19 cellular contexts compared by ENCODE assay signal in the genomic region with DNA sequence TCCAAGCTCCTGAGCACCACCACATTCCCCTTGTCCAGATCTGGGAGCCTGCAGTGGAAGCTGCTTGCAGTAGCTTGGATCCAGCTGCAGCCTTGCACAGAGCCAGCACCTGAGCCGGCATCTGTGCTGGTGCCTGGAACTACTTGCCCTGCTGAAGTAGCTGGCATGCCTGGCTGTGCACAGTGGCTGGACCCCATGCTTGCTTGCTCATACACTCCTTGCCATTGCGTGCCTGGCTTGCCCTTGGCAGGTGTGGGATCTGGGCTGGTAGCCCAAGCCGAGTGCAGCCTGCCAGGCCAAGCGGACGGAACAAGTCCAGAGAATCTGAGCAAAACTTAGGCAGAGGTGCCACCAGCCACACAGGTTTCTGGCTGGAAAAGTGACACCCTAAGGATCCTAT.
DNase-seq lines count a peak whose midpoint lies in the region; ATAC-seq and TF ChIP-seq lines count a peak whose summit lies in the region.
"Had no signal": no experiment of that assay in that cellular context is flagged by ENCODE, and none has a peak within 500 bp of the region (broad histone marks: within the 10 kb centered on the region; RNA-seq: fewer than 3 reads in every experiment).

No MANE protein-coding gene starts in this region.

- WGBS in gastroesophageal sphincter (ENCODE audit: low coverage in 1 of 2), 2 donors, result 50% methylated on average over 3 of the region's 5 CpGs; no CpG with 5 or more reads in 1 of the 2 donors
- no CpG with 5 or more reads among the region's 5 CpGs for WGBS in neuronal stem cell (ENCODE audit: extremely low coverage in 2 of 2, insufficient read length in 2 of 2, insufficient replicate concordance in 1 of 2), 2 donors

- H3K4me3 ChIP-seq in gastroesophageal sphincter (no peak overlapping the region), neuronal stem cell (ENCODE audit: low read length in 2 of 2) (no peak overlapping the region)
- H3K4me3 ChIP-seq: BLaER1 treated with 17β-estradiol and CSF1 and Interleukin-3, amounts not matched to agents 10 nM and 100 nM; GM12878 had no signal

- H4K8ac ChIP-seq in neuronal stem cell (ENCODE audit: low read depth, low read length), result no peak overlapping the region

- no peak overlapping the region for H2AFZ ChIP-seq in neuronal stem cell (ENCODE audit: low read length)

- H2AK5ac ChIP-seq in neuronal stem cell (ENCODE audit: low read depth, low read length), result no peak overlapping the region

- no peak overlapping the region for H3K4me3 Mint-ChIP-seq in stimulated activated effector memory CD8-positive, alpha-beta T cell treated with anti-CD3 and anti-CD28 coated beads, Interleukin-12 subunit alpha, Interleukin-12 subunit beta, amount 100 ng/mL, for 72 hours
- H3K4me3 Mint-ChIP-seq: B cell; CD8-positive, alpha-beta T cell; HFFc6 had no signal

- peaks cover 0 to 10% (median 0%) of the 10 kb centered on the region in 3 donors for H3K9me3 ChIP-seq in gastroesophageal sphincter
- H3K9me3 ChIP-seq in neuronal stem cell (replicated peaks in 1 of 2; ENCODE audit: control insufficient read depth in 2 of 2, insufficient read depth in 1 of 2, low read depth in 1 of 2, low read length in 2 of 2), result peaks cover 0 to 4% of the 10 kb centered on the region in 2 donors

- H3K14ac ChIP-seq in neuronal stem cell (ENCODE audit: low read length), result no peak overlapping the region

- peak overlapping the region; percentile 30 for H2BK12ac ChIP-seq in neuronal stem cell (ENCODE audit: low read length)

- no peaks in the 10 kb centered on the region for H3K36me3 Mint-ChIP-seq in stimulated activated effector memory CD8-positive, alpha-beta T cell treated with anti-CD3 and anti-CD28 coated beads, Interleukin-12 subunit alpha, Interleukin-12 subunit beta, amount 100 ng/mL, for 72 hours
- H3K36me3 Mint-ChIP-seq: CD8-positive, alpha-beta T cell had no signal

- no peaks in the 10 kb centered on the region for H3K4me1 Mint-ChIP-seq in stimulated activated effector memory CD8-positive, alpha-beta T cell treated with anti-CD3 and anti-CD28 coated beads, Interleukin-12 subunit alpha, Interleukin-12 subunit beta, amount 100 ng/mL, for 72 hours
- H3K4me1 Mint-ChIP-seq: B cell had no signal

- peak overlapping the region; percentile 21 for H3K9ac ChIP-seq in neuronal stem cell (ENCODE audit: low read depth, low read length, poor library complexity)
- H3K9ac ChIP-seq: BLaER1 treated with 17β-estradiol and CSF1 and Interleukin-3, amounts not matched to agents 10 nM and 100 nM had no signal

- H3K23ac ChIP-seq in neuronal stem cell (ENCODE audit: low read depth, low read length, poor library complexity), result peak overlapping the region; percentile 65

- DNase-seq in neuronal stem cell (ENCODE audit: low spot score), result no peak
- DNase-seq in stimulated activated effector memory CD8-positive, alpha-beta T cell treated with anti-CD3 and anti-CD28 coated beads, Interleukin-12 subunit alpha, Interleukin-12 subunit beta, amount 100 ng/mL, for 72 hours (ENCODE audit: low spot score in 2 of 2), result no peak
- DNase-seq in NCI-H748 treated with DMSO at 0.1 percent for 48 hours (lab: John Stamatoyannopoulos, UW), result no peak
- no peak for DNase-seq in activated naive CD4-positive, alpha-beta T cell treated with anti-CD3 and anti-CD28 coated beads, Interleukin-2, amount 50 U/mL, for 16 hours
- DNase-seq: CD8-positive, alpha-beta T cell; COR-L47; DMS 273 treated with DMSO at 0.1 percent for 48 hours; DND-41; EL; GOT3; H7; HFFc6 had no signal

- TF ChIP-seq CTCF in gastroesophageal sphincter (IDR thresholded peaks at IDR 0.05), result no peak

- no peak for TF ChIP-seq EP300 in gastroesophageal sphincter (IDR thresholded peaks at IDR 0.05)

- H3K27ac Mint-ChIP-seq in stimulated activated effector memory CD8-positive, alpha-beta T cell treated with anti-CD3 and anti-CD28 coated beads, Interleukin-12 subunit alpha, Interleukin-12 subunit beta, amount 100 ng/mL, for 72 hours, result no peak overlapping the region
- H3K27ac Mint-ChIP-seq: B cell; CD8-positive, alpha-beta T cell; HFFc6 had no signal

- H3K27ac ChIP-seq in gastroesophageal sphincter (no peak overlapping the region), neuronal stem cell (replicated peaks; ENCODE audit: low read length) (no peak overlapping the region)
- H3K27ac ChIP-seq: BLaER1 treated with 17β-estradiol and CSF1 and Interleukin-3, amounts not matched to agents 10 nM and 100 nM had no signal

- H3K36me3 ChIP-seq in gastroesophageal sphincter, result no peaks in the 10 kb centered on the region
- no peaks in the 10 kb centered on the region for H3K36me3 ChIP-seq in neuronal stem cell (replicated peaks in 1 of 2; ENCODE audit: control insufficient read depth in 2 of 2, insufficient read depth in 2 of 2, low read length in 2 of 2)
- H3K36me3 ChIP-seq: BLaER1 treated with 17β-estradiol and CSF1 and Interleukin-3, amounts not matched to agents 10 nM and 100 nM had no signal

- H2BK5ac ChIP-seq in neuronal stem cell (ENCODE audit: low read length), result no peak overlapping the region

- no peak overlapping the region for H2BK120ac ChIP-seq in neuronal stem cell (ENCODE audit: low read depth, low read length)

- peaks cover 2% of the 10 kb centered on the region for H3K79me1 ChIP-seq in neuronal stem cell (ENCODE audit: low read depth, low read length)

- H3K9me3 Mint-ChIP-seq in stimulated activated effector memory CD8-positive, alpha-beta T cell treated with anti-CD3 and anti-CD28 coated beads, Interleukin-12 subunit alpha, Interleukin-12 subunit beta, amount 100 ng/mL, for 72 hours, result peaks cover 9% of the 10 kb centered on the region

- H3K27me3 ChIP-seq in gastroesophageal sphincter (no peaks in the 10 kb centered on the region), neuronal stem cell (ENCODE audit: control insufficient read depth in 3 of 3, insufficient read depth in 3 of 3, low read depth in 1 of 3, low read length in 3 of 3) (no peaks in the 10 kb centered on the region)
- H3K27me3 ChIP-seq: BLaER1 treated with 17β-estradiol and CSF1 and Interleukin-3, amounts not matched to agents 10 nM and 100 nM had no signal

- peak overlapping the region; percentile 76 for H3K18ac ChIP-seq in neuronal stem cell (ENCODE audit: low read length)

- H3K4me1 ChIP-seq in gastroesophageal sphincter (no peaks in the 10 kb centered on the region), neuronal stem cell (ENCODE audit: control insufficient read depth in 2 of 2, insufficient read depth in 1 of 2, low read depth in 1 of 2, low read length in 2 of 2) (no peaks in the 10 kb centered on the region)
- H3K4me1 ChIP-seq: BLaER1 treated with 17β-estradiol and CSF1 and Interleukin-3, amounts not matched to agents 10 nM and 100 nM had no signal

- no peak overlapping the region for H3K4me2 ChIP-seq in neuronal stem cell (ENCODE audit: insufficient read depth, low read length, poor library complexity, severe bottlenecking)
- H3K4me2 ChIP-seq: BLaER1 treated with 17β-estradiol and CSF1 and Interleukin-3, amounts not matched to agents 10 nM and 100 nM had no signal

- H4K91ac ChIP-seq in neuronal stem cell (ENCODE audit: low read depth, low read length, poor library complexity), result no peak overlapping the region

- ATAC-seq in gastroesophageal sphincter (peak; percentile 41), HG03432 (IDR thresholded peaks at IDR 0.05; ENCODE audit: unreplicated experiment) (no peak)
- ATAC-seq in stimulated activated effector memory CD8-positive, alpha-beta T cell treated with anti-CD3 and anti-CD28 coated beads, Interleukin-12 subunit alpha, Interleukin-12 subunit beta, amount 100 ng/mL, for 72 hours, result peak; percentile 45
- ATAC-seq: CD8-positive, alpha-beta T cell; GM12878; HCT116; HepG2 had no signal

- TF ChIP-seq POLR2A in gastroesophageal sphincter (IDR thresholded peaks at IDR 0.05), result no peak

- no peak overlapping the region for H2BK15ac ChIP-seq in neuronal stem cell (ENCODE audit: low read length)

- no peak overlapping the region for H3K4ac ChIP-seq in neuronal stem cell (ENCODE audit: low read length)
